Comparison of ENCODE assay signal across 9 cellular contexts in genomic region chr17:59365383-59365981, GRCh38. TPM values are rescaled to one million over a fixed set of nuclear protein-coding genes. Genes with fewer than 3 reads are reported as not detected.
A peak's percentile ranks its signal among the peaks of the same experiment; 100 is the strongest.
DNase-seq lines count a peak whose midpoint lies in the region; ATAC-seq and TF ChIP-seq lines count a peak whose summit lies in the region.
"Had no signal": no experiment of that assay in that cellular context is flagged by ENCODE, and none has a peak within 500 bp of the region (broad histone marks: within the 10 kb centered on the region; RNA-seq: fewer than 3 reads in every experiment).

No MANE protein-coding gene starts in this region.

- peaks cover 5% of the 10 kb centered on the region for H3K36me3 Mint-ChIP-seq in IgD-negative memory B cell
- H3K36me3 Mint-ChIP-seq in effector memory CD8-positive, alpha-beta T cell (ENCODE audit: insufficient read depth) = peaks cover 6% of the 10 kb centered on the region

- peaks cover 0 to 4% of the 10 kb centered on the region in 2 donors for H3K9me3 ChIP-seq in neuronal stem cell (replicated peaks in 1 of 2; ENCODE audit: control insufficient read depth in 2 of 2, insufficient read depth in 1 of 2, low read depth in 1 of 2, low read length in 2 of 2)
- H3K9me3 ChIP-seq in mammary epithelial cell (replicated peaks; ENCODE audit: insufficient read depth, low read length) = no peaks in the 10 kb centered on the region

- H3K4me1 Mint-ChIP-seq in IgD-negative memory B cell = peaks cover 46 to 64% (median 53%) of the 10 kb centered on the region in 3 donors
- peaks cover 44 to 49% of the 10 kb centered on the region in 2 donors for H3K4me1 Mint-ChIP-seq in effector memory CD8-positive, alpha-beta T cell (ENCODE audit: low read depth in 2 of 2)

- peak overlapping the region in 3 of 4 donors; percentile 15 to 60 (median 47) for H3K4me3 Mint-ChIP-seq in IgD-negative memory B cell
- H3K4me3 Mint-ChIP-seq in effector memory CD8-positive, alpha-beta T cell = peak overlapping the region in 1 of 2 donors; percentile 17

- no TSS peak for BruUV-seq in mammary epithelial cell (replicated peaks; lab: Mats Ljungman, UMichigan)

- no peak overlapping the region for H2BK15ac ChIP-seq in neuronal stem cell (ENCODE audit: low read length)

- no peaks in the 10 kb centered on the region for H3K79me1 ChIP-seq in neuronal stem cell (ENCODE audit: low read depth, low read length)

- H4K8ac ChIP-seq in neuronal stem cell (ENCODE audit: low read depth, low read length) = no peak overlapping the region

- H3K79me2 ChIP-seq in mammary epithelial cell (ENCODE audit: insufficient read depth, low read length) = no peaks in the 10 kb centered on the region

- H3K9ac ChIP-seq in neuronal stem cell (ENCODE audit: low read depth, low read length, poor library complexity) (peak overlapping the region; percentile 54), mammary epithelial cell (ENCODE audit: insufficient read depth, low read length) (no peak overlapping the region)
- H3K9ac ChIP-seq: KMS-11 had no signal

- H3K4me3 ChIP-seq in neuronal stem cell (ENCODE audit: low read length in 2 of 2) (no peak overlapping the region), mammary epithelial cell (replicated peaks in 1 of 3; ENCODE audit: insufficient read depth in 1 of 3, low read depth in 2 of 3, low read length in 3 of 3) (no peak overlapping the region)

- no peak overlapping the region for H4K91ac ChIP-seq in neuronal stem cell (ENCODE audit: low read depth, low read length, poor library complexity)

- peak overlapping the region; percentile 13 to 81 (median 53) for H3K27ac Mint-ChIP-seq in IgD-negative memory B cell
- H3K27ac Mint-ChIP-seq in effector memory CD8-positive, alpha-beta T cell = peak overlapping the region in 1 of 2 donors; percentile 70

- H3K18ac ChIP-seq in neuronal stem cell (ENCODE audit: low read length) = peak overlapping the region; percentile 71

- H3K4ac ChIP-seq in neuronal stem cell (ENCODE audit: low read length) = no peak overlapping the region

- no peaks in the 10 kb centered on the region for H4K20me1 ChIP-seq in mammary epithelial cell (ENCODE audit: insufficient read depth, low read length)

- no peak overlapping the region for H2AFZ ChIP-seq in neuronal stem cell (ENCODE audit: low read length)
- H2AFZ ChIP-seq in mammary epithelial cell (ENCODE audit: low read depth, low read length) = no peak overlapping the region

- TF ChIP-seq CTCF in mammary epithelial cell (conservative IDR thresholded peaks at IDR 0.05 in 1 of 2, IDR thresholded peaks at IDR 0.05 in 1 of 2; ENCODE audit: extremely low read depth in 1 of 2, insufficient read depth in 1 of 2, low read depth in 1 of 2, low read length in 2 of 2) = no peak

- peaks cover 1% of the 10 kb centered on the region for H3K27me3 Mint-ChIP-seq in IgD-negative memory B cell
- no peaks in the 10 kb centered on the region for H3K27me3 Mint-ChIP-seq in effector memory CD8-positive, alpha-beta T cell

- no peak overlapping the region for H2BK120ac ChIP-seq in neuronal stem cell (ENCODE audit: low read depth, low read length)

- H3K27ac ChIP-seq in neuronal stem cell (replicated peaks; ENCODE audit: low read length) = peak overlapping the region; percentile 88
- no peak overlapping the region for H3K27ac ChIP-seq in mammary epithelial cell (ENCODE audit: insufficient read depth, low read depth, low read length)
- H3K27ac ChIP-seq: KMS-11 had no signal

- no peaks in the 10 kb centered on the region for H3K9me3 Mint-ChIP-seq in IgD-negative memory B cell
- H3K9me3 Mint-ChIP-seq in effector memory CD8-positive, alpha-beta T cell = no peaks in the 10 kb centered on the region

- H3K27me3 ChIP-seq in neuronal stem cell (ENCODE audit: control insufficient read depth in 3 of 3, insufficient read depth in 3 of 3, low read depth in 1 of 3, low read length in 3 of 3) (no peaks in the 10 kb centered on the region), mammary epithelial cell (ENCODE audit: insufficient read depth, low read length) (no peaks in the 10 kb centered on the region)

- peak; percentile 17 for ATAC-seq in effector memory CD8-positive, alpha-beta T cell (replicated peaks)
- no peak for ATAC-seq in GM21825 (IDR thresholded peaks at IDR 0.05; ENCODE audit: unreplicated experiment)

- dilution Hi-C loops in mammary epithelial cell (cut with HindIII; ENCODE audit: low sequenced_read_pairs) = no loop called here

- WGBS in neuronal stem cell (ENCODE audit: extremely low coverage in 2 of 2, insufficient read length in 2 of 2, insufficient replicate concordance in 1 of 2), 2 donors = no CpG with 5 or more reads among the region's 4 CpGs
- WGBS in mammary epithelial cell (ENCODE audit: low coverage, missing lambda C conversion rate) = 63% methylated on average over 3 of the region's 4 CpGs

- peak overlapping the region; percentile 54 for H2AK5ac ChIP-seq in neuronal stem cell (ENCODE audit: low read depth, low read length)

- H3K4me2 ChIP-seq in neuronal stem cell (ENCODE audit: insufficient read depth, low read length, poor library complexity, severe bottlenecking) (peak overlapping the region; percentile 53), mammary epithelial cell (ENCODE audit: insufficient read depth, low read depth, low read length) (no peak overlapping the region)
- H3K4me2 ChIP-seq: KMS-11 had no signal

- H2BK5ac ChIP-seq in neuronal stem cell (ENCODE audit: low read length) = no peak overlapping the region

- H3K36me3 ChIP-seq in neuronal stem cell (replicated peaks in 1 of 2; ENCODE audit: control insufficient read depth in 2 of 2, insufficient read depth in 2 of 2, low read length in 2 of 2) (no peaks in the 10 kb centered on the region), mammary epithelial cell (ENCODE audit: insufficient read depth, low read length) (no peaks in the 10 kb centered on the region)

- no peak overlapping the region for H3K23ac ChIP-seq in neuronal stem cell (ENCODE audit: low read depth, low read length, poor library complexity)

- intact Hi-C loops in mammary epithelial cell (cut with micrococcal nuclease) = no loop called here

- DNase-seq in SHP77 (lab: John Stamatoyannopoulos, UW) = peak; percentile 62 to 74
- no peak for DNase-seq in effector memory CD8-positive, alpha-beta T cell
- peak; percentile 84 for DNase-seq in neuronal stem cell (ENCODE audit: low spot score)
- no peak for DNase-seq in GF-D8 (lab: John Stamatoyannopoulos, UW)
- DNase-seq in cerebellum (ENCODE audit: low spot score) = no peak
- no peak for DNase-seq in mammary epithelial cell

- no peak overlapping the region for H3K14ac ChIP-seq in neuronal stem cell (ENCODE audit: low read length)

- in situ Hi-C loops in mammary epithelial cell (cut with MboI; ENCODE audit: low sequenced_read_pairs in 2 of 2) = no loop called here

- no peak overlapping the region for H2BK12ac ChIP-seq in neuronal stem cell (ENCODE audit: low read length)

- CTCF ChIA-PET in mammary epithelial cell (lab: Charles Lee; ENCODE audit: low non-redundant PET) = no interaction called here

- H3K4me1 ChIP-seq in neuronal stem cell (ENCODE audit: control insufficient read depth in 2 of 2, insufficient read depth in 1 of 2, low read depth in 1 of 2, low read length in 2 of 2) (peaks cover 42 to 48% of the 10 kb centered on the region in 2 donors), mammary epithelial cell (ENCODE audit: insufficient read depth, low read length) (peaks cover 8% of the 10 kb centered on the region)

RNA-seq across cellular contexts. Expression of gene YPEL2, which starts 34.0 kb away (rescaled TPM):
- polyA plus RNA-seq in IgD-negative memory B cell (18.8 TPM), mammary epithelial cell (1.7 TPM)
- polyA plus RNA-seq in neuronal stem cell (2013, experiment 1 of 2) = 9.8 TPM
- polyA plus RNA-seq in neuronal stem cell (2013, experiment 2 of 2) = 9.6 TPM
- total RNA-seq in cerebellum (12.2 TPM), mammary epithelial cell (1 to 10 TPM; 2.2 to 6.8 TPM)
- not detected for polyA minus RNA-seq in mammary epithelial cell

Comparison
In these comparisons a context has a peak if more than half of its experiments do, and no peak if none do; other contexts are left out.
1. DNase-seq: peak in SHP77 (2 of 2) and neuronal stem cell (single experiment); none in effector memory CD8-positive, alpha-beta T cell (0 of 3), GF-D8 (single experiment), cerebellum (single experiment) and mammary epithelial cell (single experiment).